13 cellular contexts compared by ENCODE assay signal in the genomic region with DNA sequence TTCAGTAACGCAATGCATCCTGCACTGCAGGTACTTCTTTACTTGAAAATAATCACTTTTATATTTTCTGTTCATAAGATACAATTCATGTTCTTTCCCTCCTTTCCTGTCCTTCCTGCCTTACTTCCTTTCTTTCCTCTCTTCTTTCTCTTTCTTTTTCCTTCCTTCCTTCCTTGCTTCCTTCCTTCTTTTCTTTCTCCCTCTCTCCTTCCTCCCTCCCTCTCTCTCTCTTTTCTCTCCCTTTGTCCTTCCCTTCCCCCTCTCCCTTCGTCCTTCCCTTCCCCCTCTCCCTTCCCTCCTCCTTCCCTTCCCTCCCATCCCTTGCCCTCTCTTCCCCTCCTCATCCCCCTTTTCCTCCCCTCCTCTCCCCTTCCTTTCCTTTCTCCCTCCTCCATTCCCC.
"Had no signal": no experiment of that assay in that cellular context is flagged by ENCODE, and none has a peak within 500 bp of the region (broad histone marks: within the 10 kb centered on the region; RNA-seq: fewer than 3 reads in every experiment).

No MANE protein-coding gene starts in this region.

- H3K4me3 ChIP-seq: coronary artery, heart left ventricle, psoas muscle, spleen had no signal

- H3K27me3 ChIP-seq: heart left ventricle, neutrophil, spleen had no signal

- DNase-seq: effector CD4-positive, alpha-beta T cell; heart left ventricle; hippocampal formation; mesendoderm; naive B cell; psoas muscle; retina; spleen; trophoblast cell had no signal

- H3K27ac ChIP-seq: coronary artery, neutrophil, psoas muscle, spleen had no signal

- H3K36me3 ChIP-seq: heart left ventricle, neutrophil, spleen had no signal

- ATAC-seq: sciatic nerve had no signal

- H3K36me3 Mint-ChIP-seq: naive B cell had no signal

- H3K9me3 ChIP-seq: neutrophil, psoas muscle, spleen had no signal

- H3K4me3 Mint-ChIP-seq: naive B cell had no signal

- FAIRE-seq: frontal cortex had no signal

- H3K27me3 Mint-ChIP-seq: naive B cell had no signal
